29 cellular contexts compared by ENCODE assay signal in genomic region chr1:69090170-69090569, GRCh38.
"Had no signal": no experiment of that assay in that cellular context is flagged by ENCODE, and none has a peak within 500 bp of the region (broad histone marks: within the 10 kb centered on the region; RNA-seq: fewer than 3 reads in every experiment).

No MANE protein-coding gene starts in this region.

- FAIRE-seq: colon, endometrium, endothelial cell of umbilical vein, frontal cortex had no signal

- H3K36me3 ChIP-seq: colonic mucosa, esophagus muscularis mucosa, esophagus squamous epithelium, gastrocnemius medialis, gastroesophageal sphincter, heart left ventricle, heart right ventricle had no signal

- H3K4me1 ChIP-seq: colonic mucosa, esophagus muscularis mucosa, foreskin keratinocyte, gastrocnemius medialis, gastroesophageal sphincter, heart left ventricle, heart right ventricle had no signal

- H3K27ac Mint-ChIP-seq: dendritic cell treated with granulocyte-macrophage colony-stimulating factor and Interleukin-4, amounts not matched to agents 40 ng/mL and 50 ng/mL, for 4 days; effector memory CD8-positive, alpha-beta T cell; endodermal cell had no signal

- H3K4me3 ChIP-seq: colonic mucosa, coronary artery, dorsolateral prefrontal cortex, esophagus muscularis mucosa, esophagus squamous epithelium, gastrocnemius medialis, gastroesophageal sphincter, heart left ventricle, heart right ventricle had no signal

- DNase-seq: colonic mucosa; cortex of kidney; dermis blood vessel endothelial cell; dorsolateral prefrontal cortex; effector CD4-positive, alpha-beta T cell; effector CD8-positive, alpha-beta T cell; effector memory CD4-positive, alpha-beta T cell; effector memory CD8-positive, alpha-beta T cell; endodermal cell; erythroblast; esophagus squamous epithelium; foreskin fibroblast; foreskin keratinocyte; foreskin melanocyte; gastrocnemius medialis; glutamatergic neuron; head of caudate nucleus; heart left ventricle; heart right ventricle had no signal

- ATAC-seq: effector memory CD8-positive, alpha-beta T cell; esophagus mucosa; foreskin keratinocyte; gastrocnemius medialis; gastroesophageal sphincter; heart left ventricle; heart right ventricle had no signal

- H3K4me3 Mint-ChIP-seq: dendritic cell treated with granulocyte-macrophage colony-stimulating factor and Interleukin-4, amounts not matched to agents 40 ng/mL and 50 ng/mL, for 4 days; effector memory CD8-positive, alpha-beta T cell; endodermal cell had no signal

- H3K9me3 ChIP-seq: colonic mucosa, esophagus squamous epithelium, gastrocnemius medialis had no signal

- H3K27me3 Mint-ChIP-seq: dendritic cell treated with granulocyte-macrophage colony-stimulating factor and Interleukin-4, amounts not matched to agents 40 ng/mL and 50 ng/mL, for 4 days; effector memory CD8-positive, alpha-beta T cell had no signal

- H3K27me3 ChIP-seq: colonic mucosa, dorsolateral prefrontal cortex, esophagus muscularis mucosa, esophagus squamous epithelium, foreskin keratinocyte, gastrocnemius medialis, gastroesophageal sphincter, heart left ventricle, heart right ventricle had no signal

- H3K27ac ChIP-seq: colonic mucosa, coronary artery, dorsolateral prefrontal cortex, epithelial cell of prostate, esophagus muscularis mucosa, esophagus squamous epithelium, foreskin keratinocyte, gastrocnemius medialis, gastroesophageal sphincter, heart left ventricle, heart right ventricle had no signal
